In genomic region chr17:75672011-75672410, GRCh38 we compare ENCODE assay signal across 29 cellular contexts. TPM values are rescaled to one million over a fixed set of nuclear protein-coding genes. Genes with fewer than 3 reads are reported as not detected.
"Had no signal": no experiment of that assay in that cellular context is flagged by ENCODE, and none has a peak within 500 bp of the region (broad histone marks: within the 10 kb centered on the region; RNA-seq: fewer than 3 reads in every experiment).

No MANE protein-coding gene starts in this region.

- H3K9me3 Mint-ChIP-seq: naive B cell; naive thymus-derived CD8-positive, alpha-beta T cell; natural killer cell treated with Interleukin-12 subunit alpha and Interleukin-12 subunit beta and Interleukin-15 and Interleukin-18, amount 100 ng/mL, for 72 hours; nephron progenitor cell; neural crest cell; stimulated activated effector memory CD8-positive, alpha-beta T cell treated with anti-CD3 and anti-CD28 coated beads, Interleukin-12 subunit alpha, Interleukin-12 subunit beta, amount 100 ng/mL, for 72 hours; stimulated activated naive B cell treated with anti-CD40 and anti-IgM and Interleukin-4, amounts not matched to agents 10 μg/mL and 1 μg/mL and 100 μg/mL, for 72 hours; stimulated activated naive CD8-positive, alpha-beta T cell treated with anti-CD3 and anti-CD28 coated beads, Interleukin-15, Interleukin-2, amounts not matched to agents 100 ng/mL and 50 ng/mL, for 24 hours had no signal

- H3K27me3 ChIP-seq: neutrophil, pancreas, right lobe of liver, suprapubic skin, testis, tibial artery, transverse colon, upper lobe of left lung, vagina had no signal

- H3K4me3 ChIP-seq: pancreas, psoas muscle, right lobe of liver, skin epidermis, smooth muscle cell, suprapubic skin, testis, tibial artery, transverse colon, upper lobe of left lung, vagina had no signal

- H3K27ac Mint-ChIP-seq: natural killer cell treated with Interleukin-12 subunit alpha and Interleukin-12 subunit beta and Interleukin-15 and Interleukin-18, amount 100 ng/mL, for 72 hours; nephron progenitor cell; progenitor cell of endocrine pancreas; stimulated activated effector memory CD8-positive, alpha-beta T cell treated with anti-CD3 and anti-CD28 coated beads, Interleukin-12 subunit alpha, Interleukin-12 subunit beta, amount 100 ng/mL, for 72 hours; stimulated activated naive B cell treated with anti-CD40 and anti-IgM and Interleukin-4, amounts not matched to agents 10 μg/mL and 1 μg/mL and 100 μg/mL, for 72 hours; stimulated activated naive CD8-positive, alpha-beta T cell treated with anti-CD3 and anti-CD28 coated beads, Interleukin-15, Interleukin-2, amounts not matched to agents 100 ng/mL and 50 ng/mL, for 24 hours had no signal

- ATAC-seq: naive thymus-derived CD8-positive, alpha-beta T cell; natural killer cell treated with Interleukin-12 subunit alpha and Interleukin-12 subunit beta and Interleukin-15 and Interleukin-18, amount 100 ng/mL, for 72 hours; pancreas; psoas muscle; right cardiac atrium; right lobe of liver; stimulated activated effector memory CD8-positive, alpha-beta T cell treated with anti-CD3 and anti-CD28 coated beads, Interleukin-12 subunit alpha, Interleukin-12 subunit beta, amount 100 ng/mL, for 72 hours; stimulated activated naive B cell treated with anti-CD40 and anti-IgM and Interleukin-4, amounts not matched to agents 10 μg/mL and 1 μg/mL and 100 μg/mL, for 72 hours had no signal

- H3K27ac ChIP-seq: neutrophil, pancreas, psoas muscle, right lobe of liver, skin epidermis, suprapubic skin, testis, tibial artery, transverse colon, upper lobe of left lung, vagina had no signal

- H3K27me3 Mint-ChIP-seq: naive B cell; naive thymus-derived CD8-positive, alpha-beta T cell; natural killer cell treated with Interleukin-12 subunit alpha and Interleukin-12 subunit beta and Interleukin-15 and Interleukin-18, amount 100 ng/mL, for 72 hours; progenitor cell of endocrine pancreas; stimulated activated naive B cell treated with anti-CD40 and anti-IgM and Interleukin-4, amounts not matched to agents 10 μg/mL and 1 μg/mL and 100 μg/mL, for 72 hours; stimulated activated naive CD8-positive, alpha-beta T cell treated with anti-CD3 and anti-CD28 coated beads, Interleukin-15, Interleukin-2, amounts not matched to agents 100 ng/mL and 50 ng/mL, for 24 hours had no signal

- DNase-seq: naive B cell; naive thymus-derived CD8-positive, alpha-beta T cell; nephron progenitor cell; nucleus accumbens; pancreas; psoas muscle; right cardiac atrium; stimulated activated CD4-positive, alpha-beta T cell treated with anti-CD3 and anti-CD28 coated beads, Interleukin-15, amount 100 ng/mL, for 24 hours; stimulated activated CD4-positive, alpha-beta T cell treated with anti-CD3 and anti-CD28 coated beads, Interleukin-2, amount 100 ng/mL, for 24 hours; stimulated activated CD4-positive, alpha-beta T cell treated with anti-CD3 and anti-CD28 coated beads, Interleukin-2, amount 100 ng/mL, for 48 hours; stimulated activated CD4-positive, alpha-beta T cell treated with anti-CD3 and anti-CD28 coated beads, Interleukin-4, amount 100 ng/mL, for 24 hours; stimulated activated naive B cell treated with anti-CD40 and anti-IgM and Interleukin-4, amounts not matched to agents 10 μg/mL and 1 μg/mL and 100 μg/mL, for 72 hours; stimulated activated naive CD4-positive, alpha-beta T cell treated with Interleukin-2 at 50 U/mL for 16 hours; substantia nigra; testis; tibial artery; transverse colon; upper lobe of left lung had no signal

- H3K9me3 ChIP-seq: neutrophil, pancreas, psoas muscle, right lobe of liver, suprapubic skin, testis, tibial artery, transverse colon, upper lobe of left lung, vagina had no signal

- H3K4me3 Mint-ChIP-seq: naive thymus-derived CD8-positive, alpha-beta T cell; natural killer cell treated with Interleukin-12 subunit alpha and Interleukin-12 subunit beta and Interleukin-15 and Interleukin-18, amount 100 ng/mL, for 72 hours; nephron progenitor cell; stimulated activated effector memory CD8-positive, alpha-beta T cell treated with anti-CD3 and anti-CD28 coated beads, Interleukin-12 subunit alpha, Interleukin-12 subunit beta, amount 100 ng/mL, for 72 hours; stimulated activated naive B cell treated with anti-CD40 and anti-IgM and Interleukin-4, amounts not matched to agents 10 μg/mL and 1 μg/mL and 100 μg/mL, for 72 hours; stimulated activated naive CD8-positive, alpha-beta T cell treated with anti-CD3 and anti-CD28 coated beads, Interleukin-15, Interleukin-2, amounts not matched to agents 100 ng/mL and 50 ng/mL, for 24 hours had no signal

RNA-seq across cellular contexts. Expression of gene SMIM5, which starts 38.8 kb away (rescaled TPM):
- total RNA-seq: neural crest cell had no signal
